ENCODE assay signal across 17 cellular contexts in genomic region chr22:25281675-25282345, GRCh38.
DNase-seq lines count a peak whose midpoint lies in the region; ATAC-seq and TF ChIP-seq lines count a peak whose summit lies in the region.
"Had no signal": no experiment of that assay in that cellular context is flagged by ENCODE, and none has a peak within 500 bp of the region (broad histone marks: within the 10 kb centered on the region; RNA-seq: fewer than 3 reads in every experiment).

No MANE protein-coding gene starts in this region.

- H3K9me3 ChIP-seq in NT2/D1 (ENCODE audit: insufficient read depth, low read length): no peaks in the 10 kb centered on the region
- no peaks in the 10 kb centered on the region for H3K9me3 ChIP-seq in parathyroid adenoma (ENCODE audit: control insufficient read depth, low read length)
- H3K9me3 ChIP-seq in right atrium auricular region: no peaks in the 10 kb centered on the region
- H3K9me3 ChIP-seq: gastrocnemius medialis, lower lobe of right lung, Peyer's patch had no signal

- DNase-seq in GM23338 (ENCODE audit: low spot score): peak; percentile 78
- DNase-seq in NT2/D1 (ENCODE audit: low read depth, low spot score): no peak
- peak; percentile 0 for DNase-seq in globus pallidus (ENCODE audit: low spot score)
- DNase-seq in right atrium auricular region (ENCODE audit: low spot score): no peak
- DNase-seq in NCI-H2107 treated with DMSO at 0.1 percent for 48 hours (lab: John Stamatoyannopoulos, UW; ENCODE audit: unreplicated experiment): no peak
- no peak for DNase-seq in caudate nucleus (lab: John Stamatoyannopoulos, UW)
- DNase-seq: CD4-positive, CD25-positive, alpha-beta regulatory T cell; dorsolateral prefrontal cortex; gastrocnemius medialis; GF-D8; lower lobe of right lung; NCI-H2171 treated with DMSO at 0.1 percent for 48 hours; Peyer's patch; stimulated activated CD4-positive, alpha-beta T cell treated with anti-CD3 and anti-CD28 coated beads, Interleukin-1b, Interleukin-23, amount 100 ng/mL, for 48 hours; stimulated activated naive CD4-positive, alpha-beta T cell treated with Interleukin-2 at 50 U/mL for 16 hours had no signal

- H3K4me2 ChIP-seq in GM23338: peak overlapping the region; percentile 100
- H3K4me2 ChIP-seq in parathyroid adenoma (ENCODE audit: low read length): peak overlapping the region; percentile 60

- H3K27me3 Mint-ChIP-seq in GM23338 (ENCODE audit: insufficient read depth, low read depth, poor library complexity): peaks cover 38% of the 10 kb centered on the region

- H2AFZ ChIP-seq in GM23338 (peak overlapping the region; percentile 100), parathyroid adenoma (no peak overlapping the region)

- H3F3A ChIP-seq in GM23338 (replicated peaks; ENCODE audit: low read depth): peaks cover 11% of the 10 kb centered on the region; the same call in 1 of the 2 replicates

- H3K36me3 Mint-ChIP-seq in GM23338 (ENCODE audit: low read depth): no peaks in the 10 kb centered on the region; the same call in 2 of the 3 replicates
- H3K36me3 Mint-ChIP-seq: CD4-positive, CD25-positive, alpha-beta regulatory T cell had no signal

- H3K4me1 Mint-ChIP-seq in GM23338: peaks cover 18% of the 10 kb centered on the region

- no peaks in the 10 kb centered on the region for H4K20me1 ChIP-seq in GM23338 (replicated peaks; ENCODE audit: insufficient read depth)

- H3K9ac ChIP-seq in NT2/D1 (ENCODE audit: insufficient read length, low read depth) (no peak overlapping the region), parathyroid adenoma (no peak overlapping the region)

- H3K79me2 ChIP-seq in GM23338 (replicated peaks; ENCODE audit: insufficient read depth) (no peaks in the 10 kb centered on the region), parathyroid adenoma (no peaks in the 10 kb centered on the region)

- no peaks in the 10 kb centered on the region; the same call in 1 of the 3 replicates for H3K9me3 Mint-ChIP-seq in GM23338

- H3K4me3 ChIP-seq in GM23338: peak overlapping the region; percentile 98
- peak overlapping the region; percentile 61 for H3K4me3 ChIP-seq in NT2/D1 (ENCODE audit: insufficient read length, low read depth)
- H3K4me3 ChIP-seq in parathyroid adenoma (ENCODE audit: low read depth, low read length): no peak overlapping the region
- no peak overlapping the region for H3K4me3 ChIP-seq in right atrium auricular region
- H3K4me3 ChIP-seq: gastrocnemius medialis, lower lobe of right lung, Peyer's patch had no signal

- no peaks in the 10 kb centered on the region for H3K9me2 ChIP-seq in GM23338 (ENCODE audit: insufficient read depth)

- H3K27ac ChIP-seq in GM23338 (ENCODE audit: low read depth): no peak overlapping the region
- H3K27ac ChIP-seq in parathyroid adenoma: no peak overlapping the region
- no peak overlapping the region for H3K27ac ChIP-seq in right atrium auricular region
- H3K27ac ChIP-seq in caudate nucleus (ENCODE audit: low read depth, low read length): no peak overlapping the region
- H3K27ac ChIP-seq: dorsolateral prefrontal cortex, gastrocnemius medialis, lower lobe of right lung, Peyer's patch had no signal

- H3K4me3 Mint-ChIP-seq in GM23338: peak overlapping the region; percentile 82

- peaks cover 67% of the 10 kb centered on the region for H3K27me3 ChIP-seq in GM23338 (ENCODE audit: insufficient read depth)
- peaks cover 52% of the 10 kb centered on the region for H3K27me3 ChIP-seq in NT2/D1 (ENCODE audit: insufficient read depth, insufficient read length)
- H3K27me3 ChIP-seq in parathyroid adenoma (ENCODE audit: control insufficient read depth, insufficient read depth, low read length): no peaks in the 10 kb centered on the region
- H3K27me3 ChIP-seq in right atrium auricular region: peaks cover 13 to 24% of the 10 kb centered on the region in 2 donors

- H3K36me3 ChIP-seq in GM23338 (ENCODE audit: insufficient read depth) (no peaks in the 10 kb centered on the region), NT2/D1 (ENCODE audit: insufficient read depth, insufficient read length, low read length) (no peaks in the 10 kb centered on the region), parathyroid adenoma (ENCODE audit: control insufficient read depth, insufficient read depth, low read length) (no peaks in the 10 kb centered on the region), right atrium auricular region (no peaks in the 10 kb centered on the region)
- H3K36me3 ChIP-seq: gastrocnemius medialis, lower lobe of right lung, Peyer's patch had no signal

- ATAC-seq in GM23338 (peak; percentile 73), GM21619 (IDR thresholded peaks at IDR 0.05; ENCODE audit: unreplicated experiment) (no peak)
- ATAC-seq: gastrocnemius medialis, lower lobe of right lung had no signal

- TF ChIP-seq CTCF in GM23338 (conservative IDR thresholded peaks at IDR 0.05; ENCODE audit: low read depth in 2 of 2) (peak; percentile 5 to 49; a peak in 2 of 4 replicates), parathyroid adenoma (IDR thresholded peaks at IDR 0.05) (no peak), right atrium auricular region (IDR thresholded peaks at IDR 0.05) (no peak)

- H3K27ac Mint-ChIP-seq in GM23338: no peak overlapping the region

- H3K4me1 ChIP-seq in GM23338 (ENCODE audit: insufficient read depth): peaks cover 20% of the 10 kb centered on the region
- no peaks in the 10 kb centered on the region for H3K4me1 ChIP-seq in NT2/D1 (ENCODE audit: insufficient read depth, insufficient read length)
- no peaks in the 10 kb centered on the region for H3K4me1 ChIP-seq in parathyroid adenoma
- peaks cover 0 to 10% of the 10 kb centered on the region in 2 donors for H3K4me1 ChIP-seq in right atrium auricular region
- H3K4me1 ChIP-seq: gastrocnemius medialis, lower lobe of right lung had no signal

TF ChIP-seq in GM23338, 12 proteins besides CTCF, POLR2A, EP300 and RAD21 (continues in another document):
- no peak for TF ChIP-seq JUNB (IDR thresholded peaks at IDR 0.05; ENCODE audit: unreplicated experiment)
- no peak for TF ChIP-seq ZNF462 (CRISPR knock-in tag; IDR thresholded peaks at IDR 0.05)
- no peak for TF ChIP-seq ETS1 (IDR thresholded peaks at IDR 0.05)

Comparison
In these comparisons a context has a peak if more than half of its experiments do, and no peak if none do; other contexts are left out.
1. DNase-seq: peak in GM23338 (single experiment) and globus pallidus (single experiment); none in NT2/D1 (single experiment), right atrium auricular region (single experiment), NCI-H2107 treated with DMSO at 0.1 percent for 48 hours (single experiment) and caudate nucleus (0 of 61).
2. H3K4me3 ChIP-seq: peak in GM23338 (single experiment) and NT2/D1 (single experiment); none in parathyroid adenoma (single experiment) and right atrium auricular region (0 of 2).
3. CTCF ChIP-seq: peak in GM23338 (2 of 2); none in parathyroid adenoma (single experiment) and right atrium auricular region (0 of 2).